ENCODE assay signal across 15 cellular contexts in genomic region chr2:47205576-47206141, GRCh38. TPM values are rescaled to one million over a fixed set of nuclear protein-coding genes. Genes with fewer than 3 reads are reported as not detected.
DNase-seq lines count a peak whose midpoint lies in the region; ATAC-seq and TF ChIP-seq lines count a peak whose summit lies in the region.
"Had no signal": no experiment of that assay in that cellular context is flagged by ENCODE, and none has a peak within 500 bp of the region (broad histone marks: within the 10 kb centered on the region; RNA-seq: fewer than 3 reads in every experiment).

No MANE protein-coding gene starts in this region.

- ATAC-seq in Right ventricle myocardium superior (ENCODE audit: poor library complexity) (peak; percentile 96), HG03045 (IDR thresholded peaks at IDR 0.05; ENCODE audit: unreplicated experiment) (no peak), HG03175 (IDR thresholded peaks at IDR 0.05; ENCODE audit: unreplicated experiment) (no peak)
- ATAC-seq: activated CD4-positive, CD25-positive, alpha-beta regulatory T cell treated with anti-CD3 and anti-CD28 coated beads, Interleukin-2, amount 50 U/mL, for 24 hours; esophagus mucosa had no signal

- POLR2A ChIA-PET in SK-N-SH (lab: Yijun Ruan, JAX): interaction anchor here (1.0 to 1.1 kb wide), 2 partner anchors 10 kb away, joined by 3 read pairs; no protein-coding TSS in a partner anchor

- H3K36me3 ChIP-seq in SK-N-SH (replicated peaks in 1 of 2; ENCODE audit: control insufficient read depth in 1 of 2, insufficient read depth in 2 of 2, low read length in 1 of 2): no peaks in the 10 kb centered on the region
- no peaks in the 10 kb centered on the region for H3K36me3 ChIP-seq in neuronal stem cell (replicated peaks in 1 of 2; ENCODE audit: control insufficient read depth in 2 of 2, insufficient read depth in 2 of 2, low read length in 2 of 2)
- H3K36me3 ChIP-seq in sigmoid colon: no peaks in the 10 kb centered on the region
- H3K36me3 ChIP-seq: breast epithelium, SJSA1 had no signal

- H2BK120ac ChIP-seq in neuronal stem cell (ENCODE audit: low read depth, low read length): no peak overlapping the region

- peaks cover 8% of the 10 kb centered on the region for H3F3A ChIP-seq in SK-N-SH (replicated peaks; ENCODE audit: insufficient read depth)

- no peak overlapping the region for H4K91ac ChIP-seq in neuronal stem cell (ENCODE audit: low read depth, low read length, poor library complexity)

- H2BK15ac ChIP-seq in neuronal stem cell (ENCODE audit: low read length): no peak overlapping the region

- no peak for TF ChIP-seq CTCF in SK-N-SH (IDR thresholded peaks at IDR 0.05)
- TF ChIP-seq CTCF in sigmoid colon (IDR thresholded peaks at IDR 0.05): no peak

- TF ChIP-seq POLR2A in sigmoid colon (IDR thresholded peaks at IDR 0.05): no peak

- H3K4me1 ChIP-seq in SK-N-SH (ENCODE audit: control insufficient read depth in 1 of 2, insufficient read depth in 2 of 2, low read depth in 1 of 2, low read length in 1 of 2): peaks cover 11 to 30% of the 10 kb centered on the region in 2 experiments; a peak in 3 of 4 replicates
- peaks cover 0 to 5% of the 10 kb centered on the region in 2 donors for H3K4me1 ChIP-seq in neuronal stem cell (ENCODE audit: control insufficient read depth in 2 of 2, insufficient read depth in 1 of 2, low read depth in 1 of 2, low read length in 2 of 2)
- peaks cover 0 to 17% (median 8%) of the 10 kb centered on the region in 4 donors for H3K4me1 ChIP-seq in sigmoid colon
- H3K4me1 ChIP-seq: breast epithelium had no signal

- TF ChIP-seq EP300 in SK-N-SH (IDR thresholded peaks at IDR 0.05; ENCODE audit: borderline replicate concordance in 1 of 2, low read depth in 1 of 2, low read length in 1 of 2) (peak in 1 of 2 experiments; percentile 78; a peak in 2 of 4 replicates), sigmoid colon (IDR thresholded peaks at IDR 0.05) (no peak)

- H3K4ac ChIP-seq in neuronal stem cell (ENCODE audit: low read length): no peak overlapping the region

- H3K4me2 ChIP-seq in SK-N-SH (no peak overlapping the region), neuronal stem cell (ENCODE audit: insufficient read depth, low read length, poor library complexity, severe bottlenecking) (no peak overlapping the region)

- H3K9me3 ChIP-seq in SK-N-SH (no peaks in the 10 kb centered on the region), neuronal stem cell (replicated peaks in 1 of 2; ENCODE audit: control insufficient read depth in 2 of 2, insufficient read depth in 1 of 2, low read depth in 1 of 2, low read length in 2 of 2) (peaks cover 0 to 3% of the 10 kb centered on the region in 2 donors), sigmoid colon (no peaks in the 10 kb centered on the region)
- H3K9me3 ChIP-seq: breast epithelium, SJSA1 had no signal

- DNase-seq in DMS79 treated with DMSO at 0.1 percent for 48 hours (lab: John Stamatoyannopoulos, UW): peak; percentile 51
- DNase-seq in SK-N-SH: peak; percentile 77
- peak; percentile 74 for DNase-seq in Right ventricle myocardium superior
- no peak for DNase-seq in neuronal stem cell (ENCODE audit: low spot score)
- no peak for DNase-seq in NCI-H2081 treated with DMSO at 0.1 percent for 48 hours (lab: John Stamatoyannopoulos, UW)
- no peak for DNase-seq in sigmoid colon
- DNase-seq: NCI-H446 treated with DMSO at 0.1 percent for 48 hours; stimulated activated CD4-positive, alpha-beta T cell treated with anti-CD3 and anti-CD28 coated beads, Interleukin-4, amount 100 ng/mL, for 1 hour; stimulated activated naive CD4-positive, alpha-beta T cell treated with Interleukin-2 at 50 U/mL for 16 hours had no signal

- H3K4me3 ChIP-seq in SK-N-SH (ENCODE audit: low read depth in 2 of 2, low read length in 1 of 2) (no peak overlapping the region), neuronal stem cell (ENCODE audit: low read length in 2 of 2) (no peak overlapping the region), sigmoid colon (no peak overlapping the region)
- H3K4me3 ChIP-seq: breast epithelium, SJSA1 had no signal

- H2AK5ac ChIP-seq in neuronal stem cell (ENCODE audit: low read depth, low read length): peak overlapping the region; percentile 39

- no peaks in the 10 kb centered on the region for H4K20me1 ChIP-seq in SK-N-SH (ENCODE audit: insufficient read depth)

- TF ChIP-seq RAD21 in SK-N-SH (IDR thresholded peaks at IDR 0.05; ENCODE audit: low read length): peak; percentile 37

- H2BK5ac ChIP-seq in neuronal stem cell (ENCODE audit: low read length): no peak overlapping the region

- 75% methylated on average over 9 of the region's 9 CpGs for WGBS in SK-N-SH (ENCODE audit: low lambda C conversion rate)
- no CpG with 5 or more reads among the region's 9 CpGs for WGBS in neuronal stem cell (ENCODE audit: extremely low coverage in 2 of 2, insufficient read length in 2 of 2, insufficient replicate concordance in 1 of 2), 2 donors
- 51 to 81% methylated on average over 9 of the region's 9 CpGs for WGBS in sigmoid colon, 2 donors

- no peaks in the 10 kb centered on the region for H3K79me1 ChIP-seq in neuronal stem cell (ENCODE audit: low read depth, low read length)

- peak overlapping the region; percentile 44 for H3K23ac ChIP-seq in neuronal stem cell (ENCODE audit: low read depth, low read length, poor library complexity)

- H4K8ac ChIP-seq in neuronal stem cell (ENCODE audit: low read depth, low read length): no peak overlapping the region

- intact Hi-C loops in Right ventricle myocardium superior (cut with DNase I): no loop called here
- intact Hi-C loops in sigmoid colon (cut with DNase I): no loop called here

- H3K27me3 ChIP-seq in SK-N-SH (ENCODE audit: insufficient read depth): no peaks in the 10 kb centered on the region
- no peaks in the 10 kb centered on the region for H3K27me3 ChIP-seq in neuronal stem cell (ENCODE audit: control insufficient read depth in 3 of 3, insufficient read depth in 3 of 3, low read depth in 1 of 3, low read length in 3 of 3)
- H3K27me3 ChIP-seq in sigmoid colon: no peaks in the 10 kb centered on the region
- H3K27me3 ChIP-seq: breast epithelium, SJSA1 had no signal

- H3K9ac ChIP-seq in SK-N-SH (no peak overlapping the region), neuronal stem cell (ENCODE audit: low read depth, low read length, poor library complexity) (no peak overlapping the region)

- peak overlapping the region; percentile 15 for H3K18ac ChIP-seq in neuronal stem cell (ENCODE audit: low read length)

- CTCF ChIA-PET in SK-N-SH (lab: Yijun Ruan, JAX): interaction anchor here (0.7 to 2.1 kb wide), 4 partner anchors 10 to 118 kb away, joined by 3 to 11 read pairs (median 5); no protein-coding TSS in a partner anchor

- H3K79me2 ChIP-seq in SK-N-SH (ENCODE audit: insufficient read depth): no peaks in the 10 kb centered on the region

- H3K27ac ChIP-seq in SK-N-SH (ENCODE audit: low read depth in 2 of 2, low read length in 1 of 2) (peak overlapping the region in 1 of 2 experiments; percentile 73; a peak in 2 of 4 replicates), neuronal stem cell (replicated peaks; ENCODE audit: low read length) (no peak overlapping the region), sigmoid colon (no peak overlapping the region)
- H3K27ac ChIP-seq: breast epithelium, SJSA1 had no signal

- no peak overlapping the region for H3K14ac ChIP-seq in neuronal stem cell (ENCODE audit: low read length)

- H2AFZ ChIP-seq in SK-N-SH (ENCODE audit: low read depth) (no peak overlapping the region), neuronal stem cell (ENCODE audit: low read length) (peak overlapping the region; percentile 51)

- no peaks in the 10 kb centered on the region for H3K9me2 ChIP-seq in SK-N-SH

- H2BK12ac ChIP-seq in neuronal stem cell (ENCODE audit: low read length): no peak overlapping the region

TF ChIP-seq in SK-N-SH, 30 proteins besides CTCF, POLR2A, EP300 and RAD21 (continues in another document):
- TF ChIP-seq FOXJ3 (CRISPR knock-in tag; IDR thresholded peaks at IDR 0.05) (no peak), CHD2 (IDR thresholded peaks at IDR 0.05; ENCODE audit: low read length, partially characterized antibody) (peak; percentile 53), RFX5 (IDR thresholded peaks at IDR 0.05; ENCODE audit: low read length) (no peak), GATA2 (CRISPR knock-in tag; IDR thresholded peaks at IDR 0.05) (peak; percentile 91), NRF1 (IDR thresholded peaks at IDR 0.05; ENCODE audit: low read depth, low read length) (no peak)

RNA-seq across cellular contexts. Expression of gene CALM2, which starts 29.3 kb away (rescaled TPM):
- polyA plus RNA-seq in SK-N-SH (2012; rRNA removed): 401 and 491 TPM in 2 replicates
- 795 and 1,236 TPM in 2 replicates for polyA plus RNA-seq in SK-N-SH (2012; cell fraction: cytosol; rRNA removed)
- 77.3 and 188 TPM in 2 replicates for polyA plus RNA-seq in SK-N-SH (2012; cell fraction: nucleus; rRNA removed)
- 510 TPM for total RNA-seq in Right ventricle myocardium superior
- polyA plus RNA-seq in neuronal stem cell (2013, experiment 1 of 2): 755 TPM
- 761 TPM for polyA plus RNA-seq in neuronal stem cell (2013, experiment 2 of 2)
- 100 to 1,000 TPM; 594 to 993 (median 701) TPM for total RNA-seq in sigmoid colon
- 1,000 to 10,000 TPM in 2 of 3 donors, 100 to 1,000 TPM in 1; 660 to 1,449 (median 1,432) TPM for polyA plus RNA-seq in sigmoid colon

RNA-seq across cellular contexts. Expression of gene STPG4, which starts 50.6 kb away (rescaled TPM):
- polyA plus RNA-seq in SK-N-SH (2012; rRNA removed): 0.20 and 0.21 TPM in 2 replicates
- 0.08 and 0.12 TPM in 2 replicates for polyA plus RNA-seq in SK-N-SH (2012; cell fraction: cytosol; rRNA removed)
- polyA plus RNA-seq in SK-N-SH (2012; cell fraction: nucleus; rRNA removed): 0.54 and 0.77 TPM in 2 replicates
- not detected for total RNA-seq in Right ventricle myocardium superior
- polyA plus RNA-seq in neuronal stem cell (2013, experiment 1 of 2): not detected
- 0.03 TPM for polyA plus RNA-seq in neuronal stem cell (2013, experiment 2 of 2)
- total RNA-seq in sigmoid colon: 1 to 10 TPM in 1 of 4 donors, under 1 TPM in 1, not detected in 2; 0.66 to 1.1 TPM
- under 1 TPM in 2 of 3 donors, not detected in 1; 0.12 to 0.60 TPM for polyA plus RNA-seq in sigmoid colon
- total RNA-seq: SJSA1 had no signal

Comparison
In these comparisons a context has a peak if more than half of its experiments do, and no peak if none do; other contexts are left out.
1. DNase-seq: peak in DMS79 treated with DMSO at 0.1 percent for 48 hours (single experiment), SK-N-SH (single experiment) and Right ventricle myocardium superior (single experiment); none in neuronal stem cell (single experiment), NCI-H2081 treated with DMSO at 0.1 percent for 48 hours (single experiment) and sigmoid colon (single experiment).